Comparison of ENCODE assay signal across 19 cellular contexts in the genomic region with DNA sequence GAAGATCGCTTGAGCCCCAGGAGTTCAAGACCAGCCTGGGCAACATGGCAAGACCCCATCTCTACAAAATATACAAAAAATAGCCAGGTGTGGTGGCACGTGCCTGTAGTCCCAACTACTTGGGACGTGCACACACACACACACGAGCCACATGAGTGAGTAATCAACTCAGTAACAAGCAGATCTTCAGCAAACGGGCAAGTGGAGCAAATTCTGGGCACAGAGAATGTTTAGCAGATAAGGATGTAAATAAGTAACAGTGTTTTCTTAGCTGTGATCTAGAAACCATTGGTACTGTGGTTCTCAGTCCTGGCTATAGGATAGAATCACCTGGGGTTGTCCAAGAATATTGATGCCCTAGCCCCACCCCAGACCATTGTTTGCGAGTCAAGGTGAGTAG. TPM values are rescaled to one million over a fixed set of nuclear protein-coding genes. Genes with fewer than 3 reads are reported as not detected.
DNase-seq lines count a peak whose midpoint lies in the region; ATAC-seq and TF ChIP-seq lines count a peak whose summit lies in the region.
"Had no signal": no experiment of that assay in that cellular context is flagged by ENCODE, and none has a peak within 500 bp of the region (broad histone marks: within the 10 kb centered on the region; RNA-seq: fewer than 3 reads in every experiment).

No MANE protein-coding gene starts in this region.

- H3K4me3 ChIP-seq in body of pancreas = no peak overlapping the region
- no peak overlapping the region for H3K4me3 ChIP-seq in naive thymus-derived CD4-positive, alpha-beta T cell (ENCODE audit: low read length)
- H3K4me3 ChIP-seq in foreskin fibroblast (ENCODE audit: low read depth in 1 of 2, low read length in 2 of 2) = no peak overlapping the region
- H3K4me3 ChIP-seq: BLaER1 treated with 17β-estradiol and CSF1 and Interleukin-3, amounts not matched to agents 10 nM and 100 nM; SJCRH30 had no signal

- ATAC-seq in body of pancreas (peak; percentile 55), HG02798 (IDR thresholded peaks at IDR 0.05; ENCODE audit: poor library complexity, unreplicated experiment) (no peak)
- no peak for ATAC-seq in naive thymus-derived CD4-positive, alpha-beta T cell

- WGBS in body of pancreas, 2 donors = 36 to 41% methylated on average over 6 of the region's 6 CpGs

- TF ChIP-seq CTCF in body of pancreas (IDR thresholded peaks at IDR 0.05) (no peak), foreskin fibroblast (IDR thresholded peaks at IDR 0.05; ENCODE audit: low read depth, low read length) (no peak)

- CTCF ChIA-PET in activated naive CD4-positive, alpha-beta T cell treated with anti-CD3 and anti-CD28 coated beads for 36 hours (lab: Charles Lee) = interaction anchor here (0.9 kb wide), 1 partner anchor 13 kb away, joined by 3 read pairs; no protein-coding TSS in a partner anchor
- CTCF ChIA-PET in naive thymus-derived CD4-positive, alpha-beta T cell (lab: Charles Lee) = interaction anchor here (0.6 to 11.4 kb wide), 4 partner anchors 12 to 31 kb away, joined by 3 to 78 read pairs (median 38); no protein-coding TSS in a partner anchor

- H3K27ac Mint-ChIP-seq in activated naive CD4-positive, alpha-beta T cell treated with anti-CD3 and anti-CD28 coated beads, Interleukin-2, amount 50 U/mL, for 24 hours = peak overlapping the region; percentile 86
- H3K27ac Mint-ChIP-seq in activated naive CD4-positive, alpha-beta T cell treated with anti-CD3 and anti-CD28 coated beads for 36 hours = no peak overlapping the region
- H3K27ac Mint-ChIP-seq in naive thymus-derived CD4-positive, alpha-beta T cell = peak overlapping the region in 8 of 9 donors; percentile 51 to 99 (median 84)

- H3K4me1 ChIP-seq in body of pancreas = peaks cover 9% of the 10 kb centered on the region
- H3K4me1 ChIP-seq in naive thymus-derived CD4-positive, alpha-beta T cell (ENCODE audit: control insufficient read depth in 2 of 2, insufficient read depth in 2 of 2, low read length in 2 of 2) = peaks cover 25 to 38% of the 10 kb centered on the region in 2 donors

- DNase-seq in activated naive CD4-positive, alpha-beta T cell treated with anti-CD3 and anti-CD28 coated beads for 36 hours = no peak
- DNase-seq in body of pancreas = no peak
- DNase-seq in naive thymus-derived CD4-positive, alpha-beta T cell = no peak
- DNase-seq in activated CD4-positive, alpha-beta T cell treated with anti-CD3 and anti-CD28 coated beads for 1 hour = no peak
- DNase-seq in foreskin fibroblast = no peak
- DNase-seq: 8988T, DMS79 treated with DMSO at 0.1 percent for 48 hours, Karpas-422, MV-4-11, NCI-H1105 treated with DMSO at 0.1 percent for 48 hours, NCI-H2029 treated with DMSO at 0.1 percent for 48 hours, NCI-H345, NCI-H524, NCI-H82, Peyer's patch, SJCRH30 had no signal

- no peak for TF ChIP-seq POLR2A in body of pancreas (IDR thresholded peaks at IDR 0.05)

- no peaks in the 10 kb centered on the region for H3K27me3 ChIP-seq in body of pancreas
- no peaks in the 10 kb centered on the region for H3K27me3 ChIP-seq in naive thymus-derived CD4-positive, alpha-beta T cell (ENCODE audit: control insufficient read depth in 2 of 2, insufficient read depth in 2 of 2, low read length in 2 of 2)
- H3K27me3 ChIP-seq: BLaER1 treated with 17β-estradiol and CSF1 and Interleukin-3, amounts not matched to agents 10 nM and 100 nM; Peyer's patch; SJCRH30 had no signal

- H3K9me3 Mint-ChIP-seq in activated naive CD4-positive, alpha-beta T cell treated with anti-CD3 and anti-CD28 coated beads, Interleukin-2, amount 50 U/mL, for 24 hours = no peaks in the 10 kb centered on the region
- H3K9me3 Mint-ChIP-seq in activated naive CD4-positive, alpha-beta T cell treated with anti-CD3 and anti-CD28 coated beads for 36 hours = no peaks in the 10 kb centered on the region
- no peaks in the 10 kb centered on the region for H3K9me3 Mint-ChIP-seq in naive thymus-derived CD4-positive, alpha-beta T cell

- no peaks in the 10 kb centered on the region for H3K27me3 Mint-ChIP-seq in activated naive CD4-positive, alpha-beta T cell treated with anti-CD3 and anti-CD28 coated beads, Interleukin-2, amount 50 U/mL, for 24 hours
- H3K27me3 Mint-ChIP-seq in activated naive CD4-positive, alpha-beta T cell treated with anti-CD3 and anti-CD28 coated beads for 36 hours (ENCODE audit: low read depth) = no peaks in the 10 kb centered on the region
- peaks cover 0 to 6% (median 0%) of the 10 kb centered on the region in 5 donors for H3K27me3 Mint-ChIP-seq in naive thymus-derived CD4-positive, alpha-beta T cell

- intact Hi-C loops in activated naive CD4-positive, alpha-beta T cell treated with anti-CD3 and anti-CD28 coated beads for 36 hours (cut with micrococcal nuclease) = loop anchor here (1.0 kb wide), 1 partner anchor 8 kb away; no protein-coding TSS in a partner anchor
- intact Hi-C loops in body of pancreas (cut with DNase I) = no loop called here
- intact Hi-C loops in naive thymus-derived CD4-positive, alpha-beta T cell (cut with micrococcal nuclease) = loop anchor here (1.0 to 10.0 kb wide), 2 partner anchors 8 to 1177 kb away; partner anchors contain the start of gene GCLC (in 1 of the 2)

- H3K9me3 ChIP-seq in body of pancreas = no peaks in the 10 kb centered on the region
- no peaks in the 10 kb centered on the region for H3K9me3 ChIP-seq in naive thymus-derived CD4-positive, alpha-beta T cell (ENCODE audit: control insufficient read depth in 2 of 3, low read length in 3 of 3)
- H3K9me3 ChIP-seq: BLaER1 treated with 17β-estradiol and CSF1 and Interleukin-3, amounts not matched to agents 10 nM and 100 nM; Peyer's patch; SJCRH30 had no signal

- peaks cover 93% of the 10 kb centered on the region for H3K4me1 Mint-ChIP-seq in activated naive CD4-positive, alpha-beta T cell treated with anti-CD3 and anti-CD28 coated beads, Interleukin-2, amount 50 U/mL, for 24 hours
- H3K4me1 Mint-ChIP-seq in activated naive CD4-positive, alpha-beta T cell treated with anti-CD3 and anti-CD28 coated beads for 36 hours (ENCODE audit: low read depth) = peaks cover 66% of the 10 kb centered on the region
- H3K4me1 Mint-ChIP-seq in naive thymus-derived CD4-positive, alpha-beta T cell = peaks cover 32 to 97% (median 93%) of the 10 kb centered on the region in 7 donors

- H3K4me3 Mint-ChIP-seq in activated naive CD4-positive, alpha-beta T cell treated with anti-CD3 and anti-CD28 coated beads, Interleukin-2, amount 50 U/mL, for 24 hours = no peak overlapping the region
- no peak overlapping the region for H3K4me3 Mint-ChIP-seq in activated naive CD4-positive, alpha-beta T cell treated with anti-CD3 and anti-CD28 coated beads for 36 hours
- H3K4me3 Mint-ChIP-seq in naive thymus-derived CD4-positive, alpha-beta T cell = peak overlapping the region in 6 of 10 donors; percentile 10 to 61 (median 24)

- POLR2A ChIA-PET in naive thymus-derived CD4-positive, alpha-beta T cell (lab: Charles Lee) = interaction anchor here (1.1 to 9.3 kb wide), 5 partner anchors 10 to 84 kb away, joined by 3 to 92 read pairs (median 4); partner anchors contain the start of gene MCM3

- no peak overlapping the region for H3K27ac ChIP-seq in body of pancreas
- H3K27ac ChIP-seq in naive thymus-derived CD4-positive, alpha-beta T cell (ENCODE audit: low read depth, low read length) = no peak overlapping the region
- H3K27ac ChIP-seq: BLaER1 treated with 17β-estradiol and CSF1 and Interleukin-3, amounts not matched to agents 10 nM and 100 nM; SJCRH30 had no signal

- H3K36me3 Mint-ChIP-seq in activated naive CD4-positive, alpha-beta T cell treated with anti-CD3 and anti-CD28 coated beads, Interleukin-2, amount 50 U/mL, for 24 hours = peaks cover 13% of the 10 kb centered on the region
- peaks cover 16% of the 10 kb centered on the region for H3K36me3 Mint-ChIP-seq in activated naive CD4-positive, alpha-beta T cell treated with anti-CD3 and anti-CD28 coated beads for 36 hours (ENCODE audit: low read depth)
- peaks cover 3 to 58% (median 31%) of the 10 kb centered on the region in 5 donors for H3K36me3 Mint-ChIP-seq in naive thymus-derived CD4-positive, alpha-beta T cell

- no peaks in the 10 kb centered on the region for H3K36me3 ChIP-seq in body of pancreas (replicated peaks in 1 of 2; ENCODE audit: insufficient read depth in 1 of 2, low read depth in 2 of 2)
- H3K36me3 ChIP-seq in naive thymus-derived CD4-positive, alpha-beta T cell (ENCODE audit: control insufficient read depth in 2 of 3, insufficient read depth in 3 of 3, low read length in 3 of 3) = peaks cover 0 to 20% (median 3%) of the 10 kb centered on the region in 3 experiments
- H3K36me3 ChIP-seq: SJCRH30 had no signal

RNA-seq across cellular contexts. Expression of gene PAQR8, which starts 6.1 kb away (rescaled TPM):
- total RNA-seq in activated naive CD4-positive, alpha-beta T cell treated with anti-CD3 and anti-CD28 coated beads for 36 hours = 1 to 10 TPM; 6.8 to 9.2 TPM
- total RNA-seq in body of pancreas = 1 to 10 TPM; 4.0 to 4.9 TPM
- total RNA-seq in naive thymus-derived CD4-positive, alpha-beta T cell = 10 to 100 TPM in 3 of 5 experiments, 1 to 10 TPM in 2; 7.5 to 46.2 (median 21.6) TPM
- 10 to 100 TPM; 32.1 to 39.2 TPM for polyA plus RNA-seq in naive thymus-derived CD4-positive, alpha-beta T cell

RNA-seq across cellular contexts. Expression of gene EFHC1, which starts 52.1 kb away (rescaled TPM):
- 1 to 10 TPM; 1.2 to 3.1 TPM for total RNA-seq in activated naive CD4-positive, alpha-beta T cell treated with anti-CD3 and anti-CD28 coated beads for 36 hours
- total RNA-seq in body of pancreas = 10 to 100 TPM; 11.5 to 17.4 TPM
- total RNA-seq in naive thymus-derived CD4-positive, alpha-beta T cell = 10 to 100 TPM in 2 of 5 experiments, 1 to 10 TPM in 3; 2.4 to 13.8 (median 6.0) TPM
- 1 to 10 TPM; 1.9 to 5.2 TPM for polyA plus RNA-seq in naive thymus-derived CD4-positive, alpha-beta T cell

Comparison
In these comparisons a context has a peak if more than half of its experiments do, and no peak if none do; other contexts are left out.
1. H3K4me3 Mint-ChIP-seq: peak in naive thymus-derived CD4-positive, alpha-beta T cell (6 of 10); none in activated naive CD4-positive, alpha-beta T cell treated with anti-CD3 and anti-CD28 coated beads, Interleukin-2, amount 50 U/mL, for 24 hours (single experiment) and activated naive CD4-positive, alpha-beta T cell treated with anti-CD3 and anti-CD28 coated beads for 36 hours (single experiment).